In genomic region chr12:14833336-14833735, GRCh38 we compare ENCODE assay signal across 19 cellular contexts. TPM values are rescaled to one million over a fixed set of nuclear protein-coding genes. Genes with fewer than 3 reads are reported as not detected.
DNase-seq lines count a peak whose midpoint lies in the region; ATAC-seq, FAIRE-seq and TF ChIP-seq lines count a peak whose summit lies in the region.
"Had no signal": no experiment of that assay in that cellular context is flagged by ENCODE, and none has a peak within 500 bp of the region (broad histone marks: within the 10 kb centered on the region; RNA-seq: fewer than 3 reads in every experiment).

No MANE protein-coding gene starts in this region.

- POLR2A ChIA-PET in A549 (lab: Yijun Ruan, JAX): interaction anchor here (1.4 to 1.7 kb wide), 2 partner anchors 30 to 63 kb away, joined by 3 to 5 read pairs; partner anchors contain the start of genes C12orf60 and WBP11

- no peaks in the 10 kb centered on the region for H3K79me1 ChIP-seq in neuronal stem cell (ENCODE audit: low read depth, low read length)

- intact Hi-C loops in right cardiac atrium (cut with DNase I): no loop called here

- H3K9ac ChIP-seq in neuronal stem cell (ENCODE audit: low read depth, low read length, poor library complexity): no peak overlapping the region

- no peak for TF ChIP-seq EP300 in A549 (IDR thresholded peaks at IDR 0.05)

- peaks cover 43% of the 10 kb centered on the region for H3K4me1 ChIP-seq in A549
- peaks cover 49% of the 10 kb centered on the region for H3K4me1 ChIP-seq in SJSA1 (replicated peaks)
- peaks cover 0 to 7% of the 10 kb centered on the region in 2 donors for H3K4me1 ChIP-seq in neuronal stem cell (ENCODE audit: control insufficient read depth in 2 of 2, insufficient read depth in 1 of 2, low read depth in 1 of 2, low read length in 2 of 2)
- peaks cover 3% of the 10 kb centered on the region for H3K4me1 ChIP-seq in right cardiac atrium (ENCODE audit: control insufficient read depth, insufficient read depth, low read length)

- no peak overlapping the region for H3K4me3 ChIP-seq in A549
- H3K4me3 ChIP-seq in SJSA1: no peak overlapping the region
- no peak overlapping the region for H3K4me3 ChIP-seq in neuronal stem cell (ENCODE audit: low read length in 2 of 2)
- H3K4me3 ChIP-seq in right cardiac atrium (ENCODE audit: low read length): no peak overlapping the region
- H3K4me3 ChIP-seq: GM23338 had no signal

- DNase-seq in A549 (ENCODE audit: low read depth in 1 of 2, low spot score in 1 of 2) (no peak), SJSA1 (ENCODE audit: low read depth in 1 of 2, low spot score in 2 of 2) (no peak), neuronal stem cell (ENCODE audit: low spot score) (no peak), SHP77 treated with DMSO at 0.1 percent for 48 hours (lab: John Stamatoyannopoulos, UW) (no peak), HuH-7 (ENCODE audit: low spot score) (no peak), right cardiac atrium (no peak)
- DNase-seq: BE2C; CD4-positive, alpha-beta memory T cell; DMS153; DMS79 treated with DMSO at 0.1 percent for 48 hours; H7 had no signal

- H3K14ac ChIP-seq in neuronal stem cell (ENCODE audit: low read length): no peak overlapping the region

- no peak overlapping the region for H2AK5ac ChIP-seq in neuronal stem cell (ENCODE audit: low read depth, low read length)

- no peak overlapping the region for H2BK5ac ChIP-seq in neuronal stem cell (ENCODE audit: low read length)

- H2AFZ ChIP-seq in neuronal stem cell (ENCODE audit: low read length): peak overlapping the region; percentile 8
- H2AFZ ChIP-seq: GM23338 had no signal

- no peak overlapping the region for H4K8ac ChIP-seq in neuronal stem cell (ENCODE audit: low read depth, low read length)

- H3K4me2 ChIP-seq in A549 (peak overlapping the region; percentile 70; the same call in 1 of the 3 replicates), neuronal stem cell (ENCODE audit: insufficient read depth, low read length, poor library complexity, severe bottlenecking) (no peak overlapping the region)
- H3K4me2 ChIP-seq: GM23338 had no signal

- H3K27ac ChIP-seq in A549: peak overlapping the region; percentile 77 to 80
- H3K27ac ChIP-seq in SJSA1: peak overlapping the region; percentile 43
- H3K27ac ChIP-seq in neuronal stem cell (replicated peaks; ENCODE audit: low read length): no peak overlapping the region
- no peak overlapping the region for H3K27ac ChIP-seq in right cardiac atrium (ENCODE audit: low read length)
- H3K27ac ChIP-seq: C4-2B had no signal

- ATAC-seq in A549 (no peak), right cardiac atrium (no peak)
- ATAC-seq: GM23338 had no signal

- no peak for TF ChIP-seq POLR2A in A549 (IDR thresholded peaks at IDR 0.05; ENCODE audit: low read length)

- H3K36me3 ChIP-seq in SJSA1: no peaks in the 10 kb centered on the region
- no peaks in the 10 kb centered on the region for H3K36me3 ChIP-seq in neuronal stem cell (replicated peaks in 1 of 2; ENCODE audit: control insufficient read depth in 2 of 2, insufficient read depth in 2 of 2, low read length in 2 of 2)
- H3K36me3 ChIP-seq: BE2C had no signal

- 79% methylated on average over 3 of the region's 3 CpGs for WGBS in A549 (ENCODE audit: missing lambda C conversion rate)
- WGBS in neuronal stem cell (ENCODE audit: extremely low coverage in 2 of 2, insufficient read length in 2 of 2, insufficient replicate concordance in 1 of 2), 2 donors: no CpG with 5 or more reads among the region's 3 CpGs
- 89% methylated on average over 3 of the region's 3 CpGs for WGBS in right cardiac atrium

- no peak overlapping the region for H2BK12ac ChIP-seq in neuronal stem cell (ENCODE audit: low read length)

- no peak for FAIRE-seq in A549 (lab: Jason Lieb, UNC)
- FAIRE-seq in islet of Langerhans (lab: Jason Lieb, UNC): peak; percentile 77
- FAIRE-seq: G401.6, GM12891 had no signal

- H3K27me3 ChIP-seq in SJSA1 (replicated peaks) (no peaks in the 10 kb centered on the region), neuronal stem cell (ENCODE audit: control insufficient read depth in 3 of 3, insufficient read depth in 3 of 3, low read depth in 1 of 3, low read length in 3 of 3) (no peaks in the 10 kb centered on the region), right cardiac atrium (ENCODE audit: control insufficient read depth, insufficient read depth) (no peaks in the 10 kb centered on the region)
- H3K27me3 ChIP-seq: BE2C had no signal

- H3K18ac ChIP-seq in neuronal stem cell (ENCODE audit: low read length): no peak overlapping the region

- H3K9me3 ChIP-seq in A549 (no peaks in the 10 kb centered on the region), SJSA1 (replicated peaks) (no peaks in the 10 kb centered on the region), neuronal stem cell (replicated peaks in 1 of 2; ENCODE audit: control insufficient read depth in 2 of 2, insufficient read depth in 1 of 2, low read depth in 1 of 2, low read length in 2 of 2) (no peaks in the 10 kb centered on the region), right cardiac atrium (ENCODE audit: control insufficient read depth, low read length) (no peaks in the 10 kb centered on the region)
- H3K9me3 ChIP-seq: BE2C had no signal

- H2BK120ac ChIP-seq in neuronal stem cell (ENCODE audit: low read depth, low read length): no peak overlapping the region

- no peak overlapping the region for H4K91ac ChIP-seq in neuronal stem cell (ENCODE audit: low read depth, low read length, poor library complexity)

- no peak for TF ChIP-seq CTCF in A549 (IDR thresholded peaks at IDR 0.05)

- no peak overlapping the region for H3K23ac ChIP-seq in neuronal stem cell (ENCODE audit: low read depth, low read length, poor library complexity)

- no peak for TF ChIP-seq RAD21 in A549 (conservative IDR thresholded peaks at IDR 0.05 in 1 of 2, IDR thresholded peaks at IDR 0.05 in 1 of 2)

- CTCF ChIA-PET in A549 (lab: Yijun Ruan, JAX): interaction anchor here (1.1 to 3.9 kb wide), 5 partner anchors 8 to 33 kb away, joined by 3 to 22 read pairs (median 6); partner anchors contain the start of gene SMCO3

- H2BK15ac ChIP-seq in neuronal stem cell (ENCODE audit: low read length): no peak overlapping the region

- no peak overlapping the region for H3K4ac ChIP-seq in neuronal stem cell (ENCODE audit: low read length)

TF ChIP-seq in A549, 52 proteins besides CTCF, POLR2A, EP300 and RAD21 (continues in another document):
- no peak for TF ChIP-seq FOSB (CRISPR knock-in tag; IDR thresholded peaks at IDR 0.05)
- no peak for TF ChIP-seq CEBPB (IDR thresholded peaks at IDR 0.05)
- no peak for TF ChIP-seq HDAC2 (IDR thresholded peaks at IDR 0.05)

RNA-seq across cellular contexts. Expression of gene ART4, which starts 10.0 kb away (rescaled TPM):
- polyA plus RNA-seq in A549 (2011; rRNA removed) (not detected in 2 replicates), A549 (2017; fragmentation: RNase III; extraction: RNeasy Plus Mini Kit Qiagen cat#74134 plus additional on column Dnase treatment) (not detected in 3 replicates), right cardiac atrium (6.8 TPM)
- polyA plus RNA-seq in A549 (2012; cell fraction: cytosol; rRNA removed): 0.01 and 0.07 TPM in 2 replicates
- not detected in 2 replicates for polyA plus RNA-seq in A549 (2012; cell fraction: nucleus; rRNA removed)
- polyA minus RNA-seq in A549 (2011; rRNA and poly(A)+ RNA removed): not detected in 2 replicates
- 0.03 and 0.08 TPM in 2 replicates for total RNA-seq in SJSA1 (2014; rRNA removed; shearing (Covaris generic))
- not detected for polyA plus RNA-seq in neuronal stem cell (2013, experiment 1 of 2)
- polyA plus RNA-seq in neuronal stem cell (2013, experiment 2 of 2): not detected
- 10 to 100 TPM in 2 of 4 donors, 1 to 10 TPM in 2; 9.2 to 13.2 (median 10.2) TPM for total RNA-seq in right cardiac atrium
- total RNA-seq: A172; CD4-positive, alpha-beta memory T cell; GM23338; H7; HT1080 had no signal
- polyA plus RNA-seq: AG04450; CD4-positive, alpha-beta memory T cell had no signal

RNA-seq across cellular contexts. Expression of gene SMCO3, which starts 19.4 kb away (rescaled TPM):
- polyA plus RNA-seq in A549 (2011; rRNA removed): 0.06 TPM in 1 of 2 replicates, not detected in the other
- polyA plus RNA-seq in A549 (2012; cell fraction: cytosol; rRNA removed): not detected in 2 replicates
- polyA plus RNA-seq in A549 (2012; cell fraction: nucleus; rRNA removed): not detected in 2 replicates
- not detected in 3 replicates for polyA plus RNA-seq in A549 (2017; fragmentation: RNase III; extraction: RNeasy Plus Mini Kit Qiagen cat#74134 plus additional on column Dnase treatment)
- not detected in 2 replicates for polyA minus RNA-seq in A549 (2011; rRNA and poly(A)+ RNA removed)
- 0.16 TPM in 1 of 2 replicates, not detected in the other for total RNA-seq in SJSA1 (2014; rRNA removed; shearing (Covaris generic))
- not detected for polyA plus RNA-seq in neuronal stem cell (2013, experiment 1 of 2)
- polyA plus RNA-seq in neuronal stem cell (2013, experiment 2 of 2): not detected
- total RNA-seq in right cardiac atrium: under 1 TPM; 0.53 to 0.85 (median 0.68) TPM
- polyA plus RNA-seq in right cardiac atrium: 1.5 TPM
- total RNA-seq: A172; CD4-positive, alpha-beta memory T cell; GM23338; H7; HT1080 had no signal

RNA-seq across cellular contexts. Expression of gene C12orf60, which starts 29.9 kb away (rescaled TPM):
- polyA plus RNA-seq in A549 (2011; rRNA removed): 4.8 and 5.5 TPM in 2 replicates
- polyA plus RNA-seq in A549 (2012; cell fraction: cytosol; rRNA removed): 0.90 and 1.0 TPM in 2 replicates
- polyA plus RNA-seq in A549 (2012; cell fraction: nucleus; rRNA removed): 0.67 and 0.81 TPM in 2 replicates
- 2.0 to 2.4 TPM (median 2.2 TPM) in 3 replicates for polyA plus RNA-seq in A549 (2017; fragmentation: RNase III; extraction: RNeasy Plus Mini Kit Qiagen cat#74134 plus additional on column Dnase treatment)
- polyA minus RNA-seq in A549 (2011; rRNA and poly(A)+ RNA removed): 1.9 and 3.4 TPM in 2 replicates
- total RNA-seq in SJSA1 (2014; rRNA removed; shearing (Covaris generic)): 0.53 and 1.4 TPM in 2 replicates
- polyA plus RNA-seq in neuronal stem cell (2013, experiment 1 of 2): 7.3 TPM
- polyA plus RNA-seq in neuronal stem cell (2013, experiment 2 of 2): 6.9 TPM
- 1 to 10 TPM; 1.4 to 2.7 (median 1.5) TPM for total RNA-seq in right cardiac atrium
- 3.8 TPM for polyA plus RNA-seq in right cardiac atrium

RNA-seq across cellular contexts. Expression of gene WBP11, which starts 30.1 kb away (rescaled TPM):
- polyA plus RNA-seq in A549 (2011; rRNA removed) (32.1 and 50.3 TPM in 2 replicates), A549 (2017; fragmentation: RNase III; extraction: RNeasy Plus Mini Kit Qiagen cat#74134 plus additional on column Dnase treatment) (45.7 to 52.2 TPM (median 50.3 TPM) in 3 replicates), right cardiac atrium (19.3 TPM)
- polyA plus RNA-seq in A549 (2012; cell fraction: cytosol; rRNA removed): 26.9 and 30.3 TPM in 2 replicates
- polyA plus RNA-seq in A549 (2012; cell fraction: nucleus; rRNA removed): 26.0 and 29.9 TPM in 2 replicates
- 16.0 and 19.2 TPM in 2 replicates for polyA minus RNA-seq in A549 (2011; rRNA and poly(A)+ RNA removed)
- 10.2 and 18.5 TPM in 2 replicates for total RNA-seq in SJSA1 (2014; rRNA removed; shearing (Covaris generic))
- polyA plus RNA-seq in neuronal stem cell (2013, experiment 1 of 2): 108 TPM
- polyA plus RNA-seq in neuronal stem cell (2013, experiment 2 of 2): 110 TPM
- total RNA-seq in right cardiac atrium: 10 to 100 TPM; 51.9 to 63.7 (median 54.1) TPM

RNA-seq across cellular contexts. Expression of gene MGP, which starts 52.3 kb away (rescaled TPM):
- polyA plus RNA-seq in A549 (2011; rRNA removed): 0.16 and 0.21 TPM in 2 replicates
- polyA plus RNA-seq in A549 (2012; cell fraction: cytosol; rRNA removed): not detected in 2 replicates
- not detected in 2 replicates for polyA plus RNA-seq in A549 (2012; cell fraction: nucleus; rRNA removed)
- polyA plus RNA-seq in A549 (2017; fragmentation: RNase III; extraction: RNeasy Plus Mini Kit Qiagen cat#74134 plus additional on column Dnase treatment): 0.10 to 0.30 TPM (median 0.11 TPM) in 3 replicates
- not detected in 2 replicates for polyA minus RNA-seq in A549 (2011; rRNA and poly(A)+ RNA removed)
- total RNA-seq in SJSA1 (2014; rRNA removed; shearing (Covaris generic)): not detected in 2 replicates
- not detected for polyA plus RNA-seq in neuronal stem cell (2013, experiment 1 of 2)
- polyA plus RNA-seq in neuronal stem cell (2013, experiment 2 of 2): not detected
- total RNA-seq in right cardiac atrium: 1,000 to 10,000 TPM in 3 of 4 donors, 100 to 1,000 TPM in 1; 660 to 1,578 (median 1,064) TPM
- 841 TPM for polyA plus RNA-seq in right cardiac atrium
- total RNA-seq: GM23338, H7 had no signal
- polyA plus RNA-seq: CD4-positive, alpha-beta memory T cell had no signal

Comparison
In these comparisons a context has a peak if more than half of its experiments do, and no peak if none do; other contexts are left out.
1. H3K27ac ChIP-seq: peak in A549 (2 of 2) and SJSA1 (single experiment); none in neuronal stem cell (single experiment) and right cardiac atrium (single experiment).